ENCODE assay signal across 15 cellular contexts in the genomic region with DNA sequence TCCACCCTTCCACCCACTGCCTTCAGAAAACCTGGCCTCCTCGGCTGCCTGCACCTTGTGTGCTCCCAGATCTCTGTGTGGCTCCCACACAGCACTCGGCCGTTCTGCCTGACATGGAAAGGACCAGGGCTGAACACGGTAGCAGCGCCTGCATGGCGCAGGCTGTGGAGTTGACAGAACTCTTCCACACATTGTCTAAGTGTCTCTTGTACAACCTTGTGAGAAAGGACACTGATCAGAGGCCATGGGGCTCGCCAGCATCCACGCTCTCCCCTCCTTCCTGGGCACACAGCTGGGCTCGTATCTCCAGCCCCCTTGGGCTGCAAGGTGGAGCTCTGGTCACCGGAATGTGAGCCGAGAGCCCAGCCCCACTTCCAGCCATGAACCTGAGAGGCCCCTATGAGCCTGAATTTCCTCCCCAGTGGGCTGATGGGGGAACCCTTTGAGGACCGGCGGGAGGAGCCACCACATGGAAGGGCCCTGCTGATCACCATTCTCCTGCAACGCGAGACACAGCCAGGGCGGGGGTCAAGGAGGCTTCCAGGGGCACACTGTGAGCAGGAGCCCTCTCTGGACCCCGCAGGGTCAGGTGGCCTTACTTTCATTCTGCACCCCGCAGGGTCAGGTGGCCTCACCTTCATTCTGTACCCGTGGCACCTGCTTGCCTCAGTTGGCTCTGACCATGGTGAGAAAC.
A peak's percentile ranks its signal among the peaks of the same experiment; 100 is the strongest.
DNase-seq lines count a peak whose midpoint lies in the region; ATAC-seq and TF ChIP-seq lines count a peak whose summit lies in the region.
"Had no signal": no experiment of that assay in that cellular context is flagged by ENCODE, and none has a peak within 500 bp of the region (broad histone marks: within the 10 kb centered on the region; RNA-seq: fewer than 3 reads in every experiment).

No MANE protein-coding gene starts in this region.

- no peaks in the 10 kb centered on the region for H3K9me3 ChIP-seq in sigmoid colon
- H3K9me3 ChIP-seq: Peyer's patch had no signal

- no peaks in the 10 kb centered on the region for H3K4me1 ChIP-seq in sigmoid colon
- H3K4me1 ChIP-seq: Peyer's patch had no signal

- no peak overlapping the region for H3K4me3 Mint-ChIP-seq in activated naive CD8-positive, alpha-beta T cell
- no peak overlapping the region for H3K4me3 Mint-ChIP-seq in activated naive CD8-positive, alpha-beta T cell treated with anti-CD3 and anti-CD28 coated beads, Interleukin-2, amount 50 U/mL, for 24 hours

- no peak for DNase-seq in activated naive CD8-positive, alpha-beta T cell treated with anti-CD3 and anti-CD28 coated beads, Interleukin-2, amount 50 U/mL, for 24 hours
- DNase-seq in H7: peak; percentile 41
- DNase-seq in left lobe of liver (ENCODE audit: low spot score): peak; percentile 29
- peak; percentile 50 for DNase-seq in sigmoid colon
- DNase-seq in hypothalamus (lab: John Stamatoyannopoulos, UW): no peak
- DNase-seq in Kasumi-1 (lab: John Stamatoyannopoulos, UW): no peak
- no peak for DNase-seq in GM19238 (ENCODE audit: insufficient read length, low spot score)
- DNase-seq: Calu3; CD4-positive, alpha-beta memory T cell; Karpas-422; NCI-H187; NCI-H446; NCI-H526; Peyer's patch had no signal

- H3K36me3 Mint-ChIP-seq in activated naive CD8-positive, alpha-beta T cell: no peaks in the 10 kb centered on the region
- H3K36me3 Mint-ChIP-seq in activated naive CD8-positive, alpha-beta T cell treated with anti-CD3 and anti-CD28 coated beads, Interleukin-2, amount 50 U/mL, for 24 hours (ENCODE audit: low read depth): no peaks in the 10 kb centered on the region
- H3K36me3 Mint-ChIP-seq: CD4-positive, alpha-beta memory T cell had no signal

- TF ChIP-seq POLR2A in sigmoid colon (IDR thresholded peaks at IDR 0.05): no peak

- H3K36me3 ChIP-seq in H7 (replicated peaks; ENCODE audit: control insufficient read depth, insufficient read depth, low read length): no peaks in the 10 kb centered on the region
- no peaks in the 10 kb centered on the region for H3K36me3 ChIP-seq in sigmoid colon
- H3K36me3 ChIP-seq: Peyer's patch had no signal

- 83 to 85% methylated on average over 19 of the region's 19 CpGs for WGBS in sigmoid colon, 2 donors

- TF ChIP-seq EP300 in sigmoid colon (IDR thresholded peaks at IDR 0.05): no peak

- ATAC-seq in activated naive CD8-positive, alpha-beta T cell treated with anti-CD3 and anti-CD28 coated beads, Interleukin-2, amount 50 U/mL, for 24 hours: no peak
- no peak for ATAC-seq in left lobe of liver

- H3K9me3 Mint-ChIP-seq in activated naive CD8-positive, alpha-beta T cell (ENCODE audit: low read depth): no peaks in the 10 kb centered on the region
- H3K9me3 Mint-ChIP-seq in activated naive CD8-positive, alpha-beta T cell treated with anti-CD3 and anti-CD28 coated beads, Interleukin-2, amount 50 U/mL, for 24 hours: peaks cover 5% of the 10 kb centered on the region

- no peak overlapping the region for H3K27ac ChIP-seq in sigmoid colon
- H3K27ac ChIP-seq: Peyer's patch had no signal

- H3K27me3 Mint-ChIP-seq in activated naive CD8-positive, alpha-beta T cell: no peaks in the 10 kb centered on the region
- H3K27me3 Mint-ChIP-seq in activated naive CD8-positive, alpha-beta T cell treated with anti-CD3 and anti-CD28 coated beads, Interleukin-2, amount 50 U/mL, for 24 hours: no peaks in the 10 kb centered on the region

- H3K4me1 Mint-ChIP-seq in activated naive CD8-positive, alpha-beta T cell (ENCODE audit: low read depth): peaks cover 36% of the 10 kb centered on the region
- H3K4me1 Mint-ChIP-seq in activated naive CD8-positive, alpha-beta T cell treated with anti-CD3 and anti-CD28 coated beads, Interleukin-2, amount 50 U/mL, for 24 hours: peaks cover 30% of the 10 kb centered on the region

- H3K27me3 ChIP-seq in H7 (ENCODE audit: control insufficient read depth, insufficient read depth, low read length) (no peaks in the 10 kb centered on the region), sigmoid colon (peaks cover 0 to 3% (median 0%) of the 10 kb centered on the region in 3 donors)
- H3K27me3 ChIP-seq: Peyer's patch had no signal

- H3K4me3 ChIP-seq in H7 (ENCODE audit: insufficient read depth, low read depth, low read length) (no peak overlapping the region), sigmoid colon (no peak overlapping the region)
- H3K4me3 ChIP-seq: Peyer's patch had no signal

- no peak for TF ChIP-seq CTCF in sigmoid colon (IDR thresholded peaks at IDR 0.05)

- peak overlapping the region; percentile 22 for H3K27ac Mint-ChIP-seq in activated naive CD8-positive, alpha-beta T cell
- no peak overlapping the region for H3K27ac Mint-ChIP-seq in activated naive CD8-positive, alpha-beta T cell treated with anti-CD3 and anti-CD28 coated beads, Interleukin-2, amount 50 U/mL, for 24 hours

- intact Hi-C loops in sigmoid colon (cut with DNase I): no loop called here

Comparison
In these comparisons a context has a peak if more than half of its experiments do, and no peak if none do; other contexts are left out.
1. DNase-seq: peak in H7 (single experiment), left lobe of liver (single experiment) and sigmoid colon (single experiment); none in activated naive CD8-positive, alpha-beta T cell treated with anti-CD3 and anti-CD28 coated beads, Interleukin-2, amount 50 U/mL, for 24 hours (single experiment), hypothalamus (0 of 51), Kasumi-1 (0 of 2) and GM19238 (single experiment).